1 cellular context compared by ENCODE assay signal in the genomic region with DNA sequence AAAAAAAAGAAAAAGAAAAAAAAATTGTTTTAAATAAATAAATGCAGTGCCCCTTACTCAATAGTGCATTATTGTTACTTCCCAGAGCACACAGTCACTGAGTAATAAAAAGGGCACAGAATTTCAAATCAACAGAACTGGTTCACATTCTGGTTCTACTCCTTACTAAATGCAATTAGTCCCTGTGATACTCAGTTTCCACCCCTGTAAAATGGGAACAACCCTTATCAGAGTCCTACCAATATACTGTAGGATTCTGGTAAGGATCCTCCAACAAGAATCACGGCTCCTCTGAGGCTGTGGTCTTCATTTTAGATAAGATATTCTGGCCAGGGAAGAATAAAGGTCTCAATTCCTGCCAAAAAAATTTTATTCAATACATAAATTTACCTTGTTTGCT.
TF ChIP-seq lines count a peak whose summit lies in the region.

No MANE protein-coding gene starts in this region.

TF ChIP-seq in WTC11, 78 proteins besides CTCF, POLR2A, EP300 and RAD21 (continued from another document):
- TF ChIP-seq FOXJ3 (CRISPR knock-in tag; IDR thresholded peaks at IDR 0.05; ENCODE audit: borderline replicate concordance) (no peak), MXD4 (CRISPR knock-in tag; IDR thresholded peaks at IDR 0.05; ENCODE audit: borderline replicate concordance) (no peak), GABPB1 (CRISPR knock-in tag; IDR thresholded peaks at IDR 0.05) (no peak), RORB (CRISPR knock-in tag; IDR thresholded peaks at IDR 0.05) (no peak), GTF2I (CRISPR knock-in tag; conservative IDR thresholded peaks at IDR 0.05) (no peak)
- TF ChIP-seq, protein P1, sequence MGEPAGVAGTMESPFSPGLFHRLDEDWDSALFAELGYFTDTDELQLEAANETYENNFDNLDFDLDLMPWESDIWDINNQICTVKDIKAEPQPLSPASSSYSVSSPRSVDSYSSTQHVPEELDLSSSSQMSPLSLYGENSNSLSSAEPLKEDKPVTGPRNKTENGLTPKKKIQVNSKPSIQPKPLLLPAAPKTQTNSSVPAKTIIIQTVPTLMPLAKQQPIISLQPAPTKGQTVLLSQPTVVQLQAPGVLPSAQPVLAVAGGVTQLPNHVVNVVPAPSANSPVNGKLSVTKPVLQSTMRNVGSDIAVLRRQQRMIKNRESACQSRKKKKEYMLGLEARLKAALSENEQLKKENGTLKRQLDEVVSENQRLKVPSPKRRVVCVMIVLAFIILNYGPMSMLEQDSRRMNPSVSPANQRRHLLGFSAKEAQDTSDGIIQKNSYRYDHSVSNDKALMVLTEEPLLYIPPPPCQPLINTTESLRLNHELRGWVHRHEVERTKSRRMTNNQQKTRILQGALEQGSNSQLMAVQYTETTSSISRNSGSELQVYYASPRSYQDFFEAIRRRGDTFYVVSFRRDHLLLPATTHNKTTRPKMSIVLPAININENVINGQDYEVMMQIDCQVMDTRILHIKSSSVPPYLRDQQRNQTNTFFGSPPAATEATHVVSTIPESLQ (CRISPR knock-in tag; IDR thresholded peaks at IDR 0.05), result no peak
- TF ChIP-seq, protein P2, sequence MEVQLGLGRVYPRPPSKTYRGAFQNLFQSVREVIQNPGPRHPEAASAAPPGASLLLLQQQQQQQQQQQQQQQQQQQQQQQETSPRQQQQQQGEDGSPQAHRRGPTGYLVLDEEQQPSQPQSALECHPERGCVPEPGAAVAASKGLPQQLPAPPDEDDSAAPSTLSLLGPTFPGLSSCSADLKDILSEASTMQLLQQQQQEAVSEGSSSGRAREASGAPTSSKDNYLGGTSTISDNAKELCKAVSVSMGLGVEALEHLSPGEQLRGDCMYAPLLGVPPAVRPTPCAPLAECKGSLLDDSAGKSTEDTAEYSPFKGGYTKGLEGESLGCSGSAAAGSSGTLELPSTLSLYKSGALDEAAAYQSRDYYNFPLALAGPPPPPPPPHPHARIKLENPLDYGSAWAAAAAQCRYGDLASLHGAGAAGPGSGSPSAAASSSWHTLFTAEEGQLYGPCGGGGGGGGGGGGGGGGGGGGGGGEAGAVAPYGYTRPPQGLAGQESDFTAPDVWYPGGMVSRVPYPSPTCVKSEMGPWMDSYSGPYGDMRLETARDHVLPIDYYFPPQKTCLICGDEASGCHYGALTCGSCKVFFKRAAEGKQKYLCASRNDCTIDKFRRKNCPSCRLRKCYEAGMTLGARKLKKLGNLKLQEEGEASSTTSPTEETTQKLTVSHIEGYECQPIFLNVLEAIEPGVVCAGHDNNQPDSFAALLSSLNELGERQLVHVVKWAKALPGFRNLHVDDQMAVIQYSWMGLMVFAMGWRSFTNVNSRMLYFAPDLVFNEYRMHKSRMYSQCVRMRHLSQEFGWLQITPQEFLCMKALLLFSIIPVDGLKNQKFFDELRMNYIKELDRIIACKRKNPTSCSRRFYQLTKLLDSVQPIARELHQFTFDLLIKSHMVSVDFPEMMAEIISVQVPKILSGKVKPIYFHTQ (CRISPR knock-in tag; IDR thresholded peaks at IDR 0.05), result no peak
- TF ChIP-seq, protein P3, sequence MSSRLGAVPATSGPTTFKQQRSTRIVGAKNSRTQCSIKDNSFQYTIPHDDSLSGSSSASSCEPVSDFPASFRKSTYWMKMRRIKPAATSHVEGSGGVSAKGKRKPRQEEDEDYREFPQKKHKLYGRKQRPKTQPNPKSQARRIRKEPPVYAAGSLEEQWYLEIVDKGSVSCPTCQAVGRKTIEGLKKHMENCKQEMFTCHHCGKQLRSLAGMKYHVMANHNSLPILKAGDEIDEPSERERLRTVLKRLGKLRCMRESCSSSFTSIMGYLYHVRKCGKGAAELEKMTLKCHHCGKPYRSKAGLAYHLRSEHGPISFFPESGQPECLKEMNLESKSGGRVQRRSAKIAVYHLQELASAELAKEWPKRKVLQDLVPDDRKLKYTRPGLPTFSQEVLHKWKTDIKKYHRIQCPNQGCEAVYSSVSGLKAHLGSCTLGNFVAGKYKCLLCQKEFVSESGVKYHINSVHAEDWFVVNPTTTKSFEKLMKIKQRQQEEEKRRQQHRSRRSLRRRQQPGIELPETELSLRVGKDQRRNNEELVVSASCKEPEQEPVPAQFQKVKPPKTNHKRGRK (CRISPR knock-in tag; IDR thresholded peaks at IDR 0.05; ENCODE audit: borderline replicate concordance), result no peak
- TF ChIP-seq, protein P4, sequence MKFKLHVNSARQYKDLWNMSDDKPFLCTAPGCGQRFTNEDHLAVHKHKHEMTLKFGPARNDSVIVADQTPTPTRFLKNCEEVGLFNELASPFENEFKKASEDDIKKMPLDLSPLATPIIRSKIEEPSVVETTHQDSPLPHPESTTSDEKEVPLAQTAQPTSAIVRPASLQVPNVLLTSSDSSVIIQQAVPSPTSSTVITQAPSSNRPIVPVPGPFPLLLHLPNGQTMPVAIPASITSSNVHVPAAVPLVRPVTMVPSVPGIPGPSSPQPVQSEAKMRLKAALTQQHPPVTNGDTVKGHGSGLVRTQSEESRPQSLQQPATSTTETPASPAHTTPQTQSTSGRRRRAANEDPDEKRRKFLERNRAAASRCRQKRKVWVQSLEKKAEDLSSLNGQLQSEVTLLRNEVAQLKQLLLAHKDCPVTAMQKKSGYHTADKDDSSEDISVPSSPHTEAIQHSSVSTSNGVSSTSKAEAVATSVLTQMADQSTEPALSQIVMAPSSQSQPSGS (CRISPR knock-in tag; IDR thresholded peaks at IDR 0.05; ENCODE audit: borderline replicate concordance, low read depth), result no peak
